Comparison of ENCODE assay signal across 20 cellular contexts in the genomic region with DNA sequence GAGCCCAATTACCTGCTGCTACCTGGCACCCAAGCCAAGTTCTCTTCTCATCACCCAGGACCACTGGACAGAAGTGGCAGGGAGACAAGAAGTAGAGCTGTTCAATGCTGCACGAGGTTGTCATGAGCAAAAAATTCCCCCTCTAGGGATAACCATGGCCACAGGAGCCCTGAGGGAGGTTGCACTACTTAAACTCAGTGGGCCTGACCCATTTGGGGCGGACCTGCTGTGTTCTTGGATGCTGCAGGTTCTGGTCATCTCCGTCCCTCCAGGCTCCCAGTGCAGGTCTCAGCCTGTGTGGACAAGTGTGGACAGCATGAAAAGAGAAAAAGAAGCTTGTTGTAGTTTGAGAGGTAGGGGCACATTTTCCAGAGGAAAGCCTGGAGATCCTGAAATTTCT. TPM values are rescaled to one million over a fixed set of nuclear protein-coding genes. Genes with fewer than 3 reads are reported as not detected.
A peak's percentile ranks its signal among the peaks of the same experiment; 100 is the strongest.
DNase-seq lines count a peak whose midpoint lies in the region; ATAC-seq and TF ChIP-seq lines count a peak whose summit lies in the region.
"Had no signal": no experiment of that assay in that cellular context is flagged by ENCODE, and none has a peak within 500 bp of the region (broad histone marks: within the 10 kb centered on the region; RNA-seq: fewer than 3 reads in every experiment).

No MANE protein-coding gene starts in this region.

- H3K27ac ChIP-seq in RWPE1, result no peak overlapping the region
- H3K27ac ChIP-seq: 22Rv1; A549; BLaER1 treated with 17β-estradiol and CSF1 and Interleukin-3, amounts not matched to agents 10 nM and 100 nM; C4-2B had no signal

- CTCF ChIA-PET in RWPE1 (lab: Yijun Ruan, JAX), result interaction anchor here (0.6 to 0.7 kb wide), 2 partner anchors 72 to 804 kb away, joined by 3 to 5 read pairs; no protein-coding TSS in a partner anchor

- DNase-seq in activated effector memory CD4-positive, alpha-beta T cell treated with anti-CD3 and anti-CD28 coated beads, Interleukin-2, amount 50 U/mL, for 16 hours, result peak; percentile 25
- no peak for DNase-seq in activated effector memory CD4-positive, alpha-beta T cell treated with Interleukin-2 at 50 U/mL for 16 hours
- DNase-seq in G401 (ENCODE audit: low spot score) (peak; percentile 33), cerebellar cortex (ENCODE audit: low spot score) (peak; percentile 19), mesenteric fat pad (ENCODE audit: low spot score) (peak; percentile 72), RWPE1 (ENCODE audit: low spot score) (no peak), T-helper 1 cell (no peak)
- DNase-seq: AML-193; Caco-2; Calu3; CD4-positive, alpha-beta T cell; CD8-positive, alpha-beta T cell; DMS79 treated with DMSO at 0.1 percent for 48 hours; GDM1 had no signal

- no peak for ATAC-seq in HG02840 (IDR thresholded peaks at IDR 0.05; ENCODE audit: low FRiP score, unreplicated experiment)
- ATAC-seq: A549; CD8-positive, alpha-beta T cell; GM12878 had no signal

- no peak for TF ChIP-seq CTCF in RWPE1 (conservative IDR thresholded peaks at IDR 0.05; ENCODE audit: low read depth)

- in situ Hi-C loops in G401 (cut with HindIII; ENCODE audit: low sequenced_read_pairs), result no loop called here

- POLR2A ChIA-PET in RWPE1 (lab: Yijun Ruan, JAX; ENCODE audit: low non-redundant PET), result no interaction called here

RNA-seq across cellular contexts. Expression of a gene that starts 26.1 kb away (rescaled TPM):
- 112 and 162 TPM in 2 replicates for total RNA-seq in G401 (2014; rRNA removed; shearing (Covaris generic))
- 87.8 TPM for total RNA-seq in mesenteric fat pad

RNA-seq across cellular contexts. Expression of a gene that starts 32.1 kb away (rescaled TPM):
- 48.4 and 52.6 TPM in 2 replicates for total RNA-seq in G401 (2014; rRNA removed; shearing (Covaris generic))
- 28.0 TPM for total RNA-seq in mesenteric fat pad

Comparison
In these comparisons a context has a peak if more than half of its experiments do, and no peak if none do; other contexts are left out.
1. DNase-seq: peak in activated effector memory CD4-positive, alpha-beta T cell treated with anti-CD3 and anti-CD28 coated beads, Interleukin-2, amount 50 U/mL, for 16 hours (single experiment), G401 (single experiment), cerebellar cortex (single experiment) and mesenteric fat pad (single experiment); none in activated effector memory CD4-positive, alpha-beta T cell treated with Interleukin-2 at 50 U/mL for 16 hours (single experiment), RWPE1 (single experiment) and T-helper 1 cell (0 of 5).